Comparison of ENCODE assay signal across 18 cellular contexts in genomic region chr1:25145775-25146381, GRCh38.
DNase-seq lines count a peak whose midpoint lies in the region; ATAC-seq, FAIRE-seq and TF ChIP-seq lines count a peak whose summit lies in the region.
"Had no signal": no experiment of that assay in that cellular context is flagged by ENCODE, and none has a peak within 500 bp of the region (broad histone marks: within the 10 kb centered on the region; RNA-seq: fewer than 3 reads in every experiment).

No MANE protein-coding gene starts in this region.

- no peak for DNase-seq in GM12891 (ENCODE audit: insufficient read length, low spot score)
- peak; percentile 20 for DNase-seq in H7
- DNase-seq in glomerular visceral epithelial cell (ENCODE audit: extremely low spot score) = peak; percentile 9
- DNase-seq in suprapubic skin (ENCODE audit: low spot score in 2 of 2) = no peak
- DNase-seq in A172 (ENCODE audit: low spot score) = no peak
- DNase-seq in GOT3 (lab: John Stamatoyannopoulos, UW) = no peak
- DNase-seq: activated CD4-positive, alpha-beta T cell treated with anti-CD3 and anti-CD28 coated beads for 36 hours; activated naive CD8-positive, alpha-beta T cell treated with anti-CD3 and anti-CD28 coated beads, Interleukin-2, amount 10 ng/mL, durations not matched to agents 7 days and 5 days; AML-193; COR-L47; KBM-7; NCI-H2081 treated with DMSO at 0.1 percent for 48 hours; NCI-H524; retina had no signal

- ATAC-seq in GM19023 (IDR thresholded peaks at IDR 0.05; ENCODE audit: unreplicated experiment) = no peak
- ATAC-seq: activated CD4-positive, alpha-beta T cell treated with anti-CD3 and anti-CD28 coated beads for 36 hours had no signal

- peak overlapping the region; percentile 14 for H3K27ac ChIP-seq in suprapubic skin
- H3K27ac ChIP-seq: neutrophil, tibial nerve had no signal

- H3K4me1 ChIP-seq in suprapubic skin = peaks cover 6% of the 10 kb centered on the region

- TF ChIP-seq CTCF in suprapubic skin (IDR thresholded peaks at IDR 0.05) = no peak

- H3K4me3 ChIP-seq in H7 (ENCODE audit: insufficient read depth, low read depth, low read length) (no peak overlapping the region), suprapubic skin (no peak overlapping the region)
- H3K4me3 ChIP-seq: tibial nerve had no signal

- TF ChIP-seq EP300 in suprapubic skin (IDR thresholded peaks at IDR 0.05) = no peak

- H3K9me3 ChIP-seq in suprapubic skin = no peaks in the 10 kb centered on the region
- H3K9me3 ChIP-seq: neutrophil had no signal

- peak; percentile 90 for FAIRE-seq in GM12891 (lab: Jason Lieb, UNC)
- FAIRE-seq: TTC549 had no signal

- H3K27me3 ChIP-seq in H7 (ENCODE audit: control insufficient read depth, insufficient read depth, low read length) = no peaks in the 10 kb centered on the region
- H3K27me3 ChIP-seq in suprapubic skin = peaks cover 16% of the 10 kb centered on the region
- H3K27me3 ChIP-seq: neutrophil had no signal

- H3K36me3 ChIP-seq in H7 (replicated peaks; ENCODE audit: control insufficient read depth, insufficient read depth, low read length) (no peaks in the 10 kb centered on the region), suprapubic skin (no peaks in the 10 kb centered on the region)
- H3K36me3 ChIP-seq: neutrophil, tibial nerve had no signal

- no peak for TF ChIP-seq POLR2A in GM12891 (IDR thresholded peaks at IDR 0.05; ENCODE audit: low read depth, low read length)
- TF ChIP-seq POLR2A in suprapubic skin (IDR thresholded peaks at IDR 0.05) = no peak

- WGBS in suprapubic skin = 69% methylated on average over 17 of the region's 17 CpGs

TF ChIP-seq in GM12891, 5 proteins besides CTCF, POLR2A, EP300 and RAD21:
- TF ChIP-seq SPI1 (IDR thresholded peaks at IDR 0.05; ENCODE audit: low read depth, low read length) (no peak), POLR2AphosphoS5 (IDR thresholded peaks at IDR 0.05; ENCODE audit: low read depth, low read length) (no peak), PAX5 (IDR thresholded peaks at IDR 0.05; ENCODE audit: insufficient read depth, low read length, severe bottlenecking) (peak; percentile 81), TAF1 (IDR thresholded peaks at IDR 0.05; ENCODE audit: low read depth, low read length) (no peak), POU2F2 (IDR thresholded peaks at IDR 0.05; ENCODE audit: low read depth, low read length) (peak; percentile 84; the same call in 1 of the 2 replicates)
TF ChIP-seq in GM12891: peak in this region for 2.

Comparison
In these comparisons a context has a peak if more than half of its experiments do, and no peak if none do; other contexts are left out.
1. DNase-seq: peak in H7 (single experiment) and glomerular visceral epithelial cell (single experiment); none in GM12891 (single experiment), suprapubic skin (0 of 2), A172 (single experiment) and GOT3 (single experiment).